Comparison of ENCODE assay signal across 26 cellular contexts in genomic region chr7:142112086-142112485, GRCh38. TPM values are rescaled to one million over a fixed set of nuclear protein-coding genes. Genes with fewer than 3 reads are reported as not detected.
"Had no signal": no experiment of that assay in that cellular context is flagged by ENCODE, and none has a peak within 500 bp of the region (broad histone marks: within the 10 kb centered on the region; RNA-seq: fewer than 3 reads in every experiment).

No MANE protein-coding gene starts in this region.

- H3K36me3 ChIP-seq: ascending aorta, right atrium auricular region, tibial nerve had no signal

- H3K27ac ChIP-seq: ascending aorta, dorsolateral prefrontal cortex, right atrium auricular region, skin epidermis had no signal

- DNase-seq: activated CD4-positive, alpha-beta T cell treated with anti-CD3 and anti-CD28 coated beads for 1 hour; activated CD4-positive, alpha-beta T cell treated with anti-CD3 and anti-CD28 coated beads, Interleukin-2, amount 50 U/mL, for 4 hours; activated naive CD4-positive, alpha-beta T cell treated with anti-CD3 and anti-CD28 coated beads for 36 hours; activated naive CD8-positive, alpha-beta T cell treated with anti-CD3 and anti-CD28 coated beads, Interleukin-2, amount 50 U/mL, for 24 hours; activated T-cell treated with anti-CD3 and anti-CD28 coated beads, Interleukin-2, amount 50 U/mL, for 1 hour; dorsolateral prefrontal cortex; hypothalamus; SK-N-SH; stimulated activated CD4-positive, alpha-beta T cell treated with anti-CD3 and anti-CD28 coated beads, Interleukin-4, amount 100 ng/mL, for 4 hours; stimulated activated CD8-positive, alpha-beta memory T cell treated with anti-CD3 and anti-CD28 coated beads, Interleukin-4, amount 100 ng/mL, for 48 hours; stimulated activated naive CD4-positive, alpha-beta T cell treated with Interleukin-2 at 50 U/mL for 16 hours; substantia nigra; T-helper 1 cell; T1000 had no signal

- H3K27ac Mint-ChIP-seq: activated naive CD4-positive, alpha-beta T cell treated with anti-CD3 and anti-CD28 coated beads for 36 hours; activated naive CD8-positive, alpha-beta T cell treated with anti-CD3 and anti-CD28 coated beads, Interleukin-2, amount 50 U/mL, for 24 hours; activated T-helper 2 cell treated with anti-CD3 and anti-CD28 coated beads, Interferon-gamma antibody, Interleukin-2, Interleukin-4, amounts not matched to agents 10 μg/mL and 5 μg/mL and 100 μg/mL, durations not matched to agents 14 hours and 24 hours and 36 hours; natural killer cell treated with Interleukin-12 subunit alpha and Interleukin-12 subunit beta and Interleukin-15 and Interleukin-18, amount 100 ng/mL, for 72 hours; progenitor cell of endocrine pancreas had no signal

- FAIRE-seq: bronchial epithelial cell, endometrium, islet of Langerhans had no signal

- H3K4me3 ChIP-seq: ascending aorta, dorsolateral prefrontal cortex, lung, right atrium auricular region, skin epidermis had no signal

- H3K36me3 Mint-ChIP-seq: natural killer cell treated with Interleukin-12 subunit alpha and Interleukin-12 subunit beta and Interleukin-15 and Interleukin-18, amount 100 ng/mL, for 72 hours had no signal

- H3K9me3 ChIP-seq: ascending aorta, right atrium auricular region, SK-N-SH, tibial nerve had no signal

- H3K4me1 Mint-ChIP-seq: activated naive CD8-positive, alpha-beta T cell treated with anti-CD3 and anti-CD28 coated beads, Interleukin-2, amount 50 U/mL, for 24 hours had no signal

- H3K4me2 ChIP-seq: SK-N-SH had no signal

- H3K27me3 Mint-ChIP-seq: progenitor cell of endocrine pancreas had no signal

- H3K4me3 Mint-ChIP-seq: activated naive CD4-positive, alpha-beta T cell treated with anti-CD3 and anti-CD28 coated beads for 36 hours; activated naive CD8-positive, alpha-beta T cell treated with anti-CD3 and anti-CD28 coated beads, Interleukin-2, amount 50 U/mL, for 24 hours; natural killer cell treated with Interleukin-12 subunit alpha and Interleukin-12 subunit beta and Interleukin-15 and Interleukin-18, amount 100 ng/mL, for 72 hours had no signal

- H3K27me3 ChIP-seq: ascending aorta, right atrium auricular region, tibial nerve had no signal

- H3K9me3 Mint-ChIP-seq: activated naive CD4-positive, alpha-beta T cell treated with anti-CD3 and anti-CD28 coated beads for 36 hours; activated naive CD8-positive, alpha-beta T cell treated with anti-CD3 and anti-CD28 coated beads, Interleukin-2, amount 50 U/mL, for 24 hours; activated T-helper 2 cell treated with anti-CD3 and anti-CD28 coated beads, Interferon-gamma antibody, Interleukin-2, Interleukin-4, amounts not matched to agents 10 μg/mL and 5 μg/mL and 100 μg/mL, durations not matched to agents 14 hours and 24 hours and 36 hours; natural killer cell treated with Interleukin-12 subunit alpha and Interleukin-12 subunit beta and Interleukin-15 and Interleukin-18, amount 100 ng/mL, for 72 hours had no signal

- ATAC-seq: activated naive CD8-positive, alpha-beta T cell treated with anti-CD3 and anti-CD28 coated beads, Interleukin-2, amount 50 U/mL, for 24 hours; esophagus mucosa; natural killer cell treated with Interleukin-12 subunit alpha and Interleukin-12 subunit beta and Interleukin-15 and Interleukin-18, amount 100 ng/mL, for 72 hours had no signal

- H3K4me1 ChIP-seq: ascending aorta, right atrium auricular region, tibial nerve had no signal

- H3K9ac ChIP-seq: SK-N-SH had no signal

RNA-seq across cellular contexts. Expression of gene MGAM2, which starts 0.6 kb away (rescaled TPM):
- total RNA-seq: activated naive CD4-positive, alpha-beta T cell treated with anti-CD3 and anti-CD28 coated beads for 36 hours; activated T-helper 2 cell treated with anti-CD3 and anti-CD28 coated beads, Interferon-gamma antibody, Interleukin-2, Interleukin-4, amounts not matched to agents 10 μg/mL and 5 μg/mL and 100 μg/mL, durations not matched to agents 14 hours and 24 hours and 36 hours; ascending aorta; bronchial epithelial cell; natural killer cell treated with Interleukin-12 subunit alpha and Interleukin-12 subunit beta and Interleukin-15 and Interleukin-18, amount 100 ng/mL, for 72 hours had no signal
- polyA plus RNA-seq: SK-N-SH had no signal
